In the genomic region with DNA sequence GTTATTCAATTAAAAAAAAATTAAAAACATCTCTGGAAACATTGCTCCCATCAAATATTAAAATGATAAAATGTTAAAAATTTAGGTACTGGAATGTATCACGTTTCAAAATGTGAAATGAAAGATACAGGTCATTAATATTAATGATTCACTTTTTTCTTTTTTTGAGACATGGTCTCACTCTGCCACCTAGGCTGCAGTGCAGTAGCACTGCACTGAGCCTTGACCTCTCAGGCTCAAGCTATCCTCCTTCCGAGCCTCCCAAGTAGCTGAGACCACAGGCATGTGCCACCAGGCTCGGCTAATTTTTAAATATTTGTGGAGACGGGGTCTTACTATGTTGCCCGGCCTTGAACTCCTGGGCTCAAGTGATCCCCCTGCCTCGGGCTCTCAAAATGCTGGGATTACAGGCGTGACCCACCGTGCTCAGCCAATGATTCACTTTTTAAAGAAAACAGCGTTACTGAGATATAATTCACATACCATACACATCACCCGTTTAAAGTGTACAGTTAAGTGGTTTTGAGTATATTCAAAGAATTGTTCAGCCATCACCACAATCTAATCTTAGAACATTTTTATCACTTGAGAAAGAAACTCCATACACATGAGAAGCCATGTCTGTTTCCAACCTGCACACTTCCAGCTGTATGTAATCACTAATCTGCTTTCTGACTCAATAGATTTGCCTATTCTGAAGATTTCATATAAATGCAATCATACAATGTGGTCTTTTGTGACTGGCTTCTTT, we compare ENCODE assay signal across 20 cellular contexts. TPM values are rescaled to one million over a fixed set of nuclear protein-coding genes. Genes with fewer than 3 reads are reported as not detected.
DNase-seq lines count a peak whose midpoint lies in the region; ATAC-seq and TF ChIP-seq lines count a peak whose summit lies in the region.
"Had no signal": no experiment of that assay in that cellular context is flagged by ENCODE, and none has a peak within 500 bp of the region (broad histone marks: within the 10 kb centered on the region; RNA-seq: fewer than 3 reads in every experiment).

No MANE protein-coding gene starts in this region.

- DNase-seq in left ventricle myocardium inferior (no peak), Right ventricle myocardium superior (no peak), brain microvascular endothelial cell (peak; percentile 18), psoas muscle (no peak), DMS153 treated with DMSO at 0.1 percent for 48 hours (lab: John Stamatoyannopoulos, UW; ENCODE audit: unreplicated experiment) (no peak), NCI-H128 (lab: John Stamatoyannopoulos, UW; ENCODE audit: unreplicated experiment) (no peak)
- DNase-seq: AML-193, DMS79 treated with DMSO at 0.1 percent for 48 hours, MV-4-11, NCI-H1417, NCI-H1694 treated with DMSO at 0.1 percent for 48 hours, NCI-H446, NCI-H526, PC-3, SHP77 had no signal

- no peaks in the 10 kb centered on the region for H3K27me3 ChIP-seq in left ventricle myocardium inferior (ENCODE audit: low read depth)
- no peaks in the 10 kb centered on the region for H3K27me3 ChIP-seq in brain microvascular endothelial cell (replicated peaks)
- no peaks in the 10 kb centered on the region for H3K27me3 ChIP-seq in psoas muscle (ENCODE audit: insufficient read depth in 3 of 3, low read length in 2 of 3)

- intact Hi-C loops in left ventricle myocardium inferior (cut with micrococcal nuclease) = no loop called here
- intact Hi-C loops in Right ventricle myocardium superior (cut with DNase I) = no loop called here
- intact Hi-C loops in psoas muscle (cut with DNase I) = no loop called here

- TF ChIP-seq CTCF in left ventricle myocardium inferior (IDR thresholded peaks at IDR 0.05; ENCODE audit: borderline replicate concordance) (peak; percentile 31), brain microvascular endothelial cell (IDR thresholded peaks at IDR 0.05; ENCODE audit: low read depth, low read length, missing control alignments) (peak; percentile 5), psoas muscle (IDR thresholded peaks at IDR 0.05) (peak; percentile 7)

- peak; percentile 6; the same call in 1 of the 2 replicates for TF ChIP-seq RAD21 in Ishikawa (IDR thresholded peaks at IDR 0.05; ENCODE audit: low read depth)

- no peak overlapping the region for H3K27ac ChIP-seq in left ventricle myocardium inferior (replicated peaks)
- H3K27ac ChIP-seq in brain microvascular endothelial cell = no peak overlapping the region
- H3K27ac ChIP-seq in psoas muscle = no peak overlapping the region
- H3K27ac ChIP-seq: C4-2B, HL-60, SK-N-MC had no signal

- 88 to 91% (median 89%) methylated on average over 10 of the region's 10 CpGs for WGBS in psoas muscle, 3 donors

- in situ Hi-C loops in brain microvascular endothelial cell (cut with HindIII; ENCODE audit: low pct_ligation_motif_present, low sequenced_read_pairs) = no loop called here

- H3K4me1 ChIP-seq in left ventricle myocardium inferior = no peaks in the 10 kb centered on the region
- H3K4me1 ChIP-seq in psoas muscle = no peaks in the 10 kb centered on the region

- TF ChIP-seq EP300 in Ishikawa (IDR thresholded peaks at IDR 0.05; ENCODE audit: borderline replicate concordance) = no peak

- no peaks in the 10 kb centered on the region for H3K9me3 ChIP-seq in left ventricle myocardium inferior (replicated peaks)
- no peaks in the 10 kb centered on the region for H3K9me3 ChIP-seq in psoas muscle

- H3K4me3 ChIP-seq in left ventricle myocardium inferior = no peak overlapping the region
- H3K4me3 ChIP-seq in brain microvascular endothelial cell (ENCODE audit: low read depth, low read length) = no peak overlapping the region
- H3K4me3 ChIP-seq in psoas muscle = no peak overlapping the region
- H3K4me3 ChIP-seq: SK-N-MC had no signal

- ATAC-seq in Right ventricle myocardium superior (ENCODE audit: poor library complexity) (no peak), psoas muscle (no peak), GM19397 (IDR thresholded peaks at IDR 0.05; ENCODE audit: unreplicated experiment) (no peak)
- ATAC-seq: PC-3 had no signal

- H3K36me3 ChIP-seq in left ventricle myocardium inferior (peaks cover 20% of the 10 kb centered on the region), brain microvascular endothelial cell (replicated peaks) (no peaks in the 10 kb centered on the region), psoas muscle (ENCODE audit: insufficient read depth in 1 of 2, low read depth in 1 of 2) (peaks cover 0 to 34% of the 10 kb centered on the region in 2 donors)

TF ChIP-seq in Ishikawa, 13 proteins besides CTCF, POLR2A, EP300 and RAD21:
- TF ChIP-seq TCF12 (IDR thresholded peaks at IDR 0.05; ENCODE audit: low read depth) = no peak
- TF ChIP-seq USF1 (IDR thresholded peaks at IDR 0.05) = no peak
- no peak for TF ChIP-seq NFIC (IDR thresholded peaks at IDR 0.05)
- no peak for TF ChIP-seq EGR1 (IDR thresholded peaks at IDR 0.05)
- no peak for TF ChIP-seq MAX (IDR thresholded peaks at IDR 0.05)
- no peak for TF ChIP-seq ZBTB7A (IDR thresholded peaks at IDR 0.05; ENCODE audit: low read depth)
- no peak for TF ChIP-seq FOXM1 (IDR thresholded peaks at IDR 0.05; ENCODE audit: borderline replicate concordance, low read depth)
- no peak for TF ChIP-seq CEBPB (IDR thresholded peaks at IDR 0.05)
- no peak for TF ChIP-seq CREB1 (IDR thresholded peaks at IDR 0.05; ENCODE audit: low read depth)
- no peak for TF ChIP-seq YY1 (IDR thresholded peaks at IDR 0.05; ENCODE audit: low read depth)
- no peak for TF ChIP-seq TAF1 (IDR thresholded peaks at IDR 0.05; ENCODE audit: low read depth)
- TF ChIP-seq REST (IDR thresholded peaks at IDR 0.05; ENCODE audit: low read depth) = no peak
- TF ChIP-seq TEAD4 (IDR thresholded peaks at IDR 0.05) = no peak

RNA-seq across cellular contexts. Expression of gene NETO2, which starts 19.1 kb away (rescaled TPM):
- 4.4 TPM for total RNA-seq in left ventricle myocardium inferior
- total RNA-seq in Right ventricle myocardium superior = 2.0 TPM
- total RNA-seq in psoas muscle = 1 to 10 TPM; 1.6 to 3.9 (median 3.2) TPM
- polyA plus RNA-seq in psoas muscle = 10 to 100 TPM in 2 of 3 donors, 1 to 10 TPM in 1; 4.6 to 30.5 (median 14.1) TPM
